9 cellular contexts compared by ENCODE assay signal in the genomic region with DNA sequence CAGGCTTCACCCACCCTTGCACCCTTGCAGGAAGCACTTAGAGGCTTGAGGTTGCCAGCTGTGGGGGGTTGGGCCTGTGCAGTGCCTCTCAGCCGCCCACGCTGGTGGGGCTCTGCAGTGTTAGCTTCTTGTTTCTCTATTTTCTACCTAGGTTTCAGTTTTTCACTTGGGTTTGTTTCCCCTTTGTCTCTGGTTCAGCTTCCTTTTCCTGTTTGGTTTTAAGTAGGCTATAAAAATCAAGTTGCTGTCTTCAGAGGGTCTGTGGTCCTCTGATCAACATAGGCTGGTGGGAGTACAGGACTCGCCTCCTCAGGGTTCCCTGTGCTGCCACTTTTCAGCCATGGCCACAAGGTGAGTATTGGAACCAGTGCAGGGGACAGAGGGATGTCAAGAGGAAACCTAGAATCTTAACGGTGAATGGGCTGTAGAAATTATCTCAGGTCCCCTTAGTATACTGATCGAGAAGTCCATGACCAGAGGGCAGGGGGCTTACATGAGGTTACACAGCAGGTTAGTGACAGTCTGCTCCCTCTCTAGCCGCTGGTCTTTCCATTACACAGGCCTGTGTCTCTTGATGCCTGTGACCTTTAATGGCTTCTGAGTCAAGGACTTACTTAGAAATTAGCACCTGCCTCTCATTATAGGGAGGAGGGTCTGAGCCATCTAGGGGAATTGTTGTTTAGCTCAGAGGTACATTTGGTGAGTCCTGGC. TPM values are rescaled to one million over a fixed set of nuclear protein-coding genes. Genes with fewer than 3 reads are reported as not detected.
DNase-seq lines count a peak whose midpoint lies in the region; ATAC-seq, FAIRE-seq and TF ChIP-seq lines count a peak whose summit lies in the region.
"Had no signal": no experiment of that assay in that cellular context is flagged by ENCODE, and none has a peak within 500 bp of the region (broad histone marks: within the 10 kb centered on the region; RNA-seq: fewer than 3 reads in every experiment).

A gene with protein sequence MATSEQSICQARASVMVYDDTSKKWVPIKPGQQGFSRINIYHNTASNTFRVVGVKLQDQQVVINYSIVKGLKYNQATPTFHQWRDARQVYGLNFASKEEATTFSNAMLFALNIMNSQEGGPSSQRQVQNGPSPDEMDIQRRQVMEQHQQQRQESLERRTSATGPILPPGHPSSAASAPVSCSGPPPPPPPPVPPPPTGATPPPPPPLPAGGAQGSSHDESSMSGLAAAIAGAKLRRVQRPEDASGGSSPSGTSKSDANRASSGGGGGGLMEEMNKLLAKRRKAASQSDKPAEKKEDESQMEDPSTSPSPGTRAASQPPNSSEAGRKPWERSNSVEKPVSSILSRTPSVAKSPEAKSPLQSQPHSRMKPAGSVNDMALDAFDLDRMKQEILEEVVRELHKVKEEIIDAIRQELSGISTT (plus strand): TSS at position 262 of the 711 bp plus-strand sequence. CDS start 79 bp downstream, at position 341.

- H3K79me2 ChIP-seq in GM12878 (ENCODE audit: control insufficient read depth, insufficient read depth, low read length), result peaks cover 57% of the 10 kb centered on the region

- H3K4me1 ChIP-seq in GM12878 (ENCODE audit: control insufficient read depth, insufficient read depth, low read length), result peaks cover 57% of the 10 kb centered on the region
- peaks cover 13% of the 10 kb centered on the region for H3K4me1 ChIP-seq in mesodermal cell (ENCODE audit: control insufficient read depth, insufficient read depth, low read length, poor library complexity, severe bottlenecking)

- BruUV-seq in GM12878 (replicated peaks; lab: Mats Ljungman, UMichigan), result no TSS peak

- H3K36me3 ChIP-seq in GM12878 (ENCODE audit: control insufficient read depth in 2 of 2, insufficient read depth in 2 of 2, low read length in 1 of 2) (no peaks in the 10 kb centered on the region), mesodermal cell (ENCODE audit: control insufficient read depth, insufficient read depth, low read length) (no peaks in the 10 kb centered on the region)

- POLR2A ChIA-PET in GM12878 (lab: Charles Lee) (interaction anchor here (0.5 to 6.4 kb wide), 6 partner anchors 9 to 230 kb away, joined by 3 to 51 read pairs (median 4); no protein-coding TSS in a partner anchor), RWPE1 (lab: Yijun Ruan, JAX; ENCODE audit: low non-redundant PET) (no interaction called here)

- RAD21 ChIA-PET in GM12878 (lab: Charles Lee; ENCODE audit: unreplicated experiment), result interaction anchor here (0.7 to 6.3 kb wide), 17 partner anchors 9 to 310 kb away, joined by 3 to 33 read pairs (median 5); a partner anchor contains a TSS

- H3K9me3 ChIP-seq in GM12878 (replicated peaks; ENCODE audit: control insufficient read depth, insufficient read depth, low read length) (no peaks in the 10 kb centered on the region), mesodermal cell (ENCODE audit: control insufficient read depth, low read length) (no peaks in the 10 kb centered on the region)

- peak within 1 kb of the TSS; percentile 93 for H3K4me2 ChIP-seq in GM12878 (ENCODE audit: control insufficient read depth, insufficient read depth)

- ATAC-seq in GM19025 (IDR thresholded peaks at IDR 0.05; ENCODE audit: low read depth, unreplicated experiment) (peak; percentile 50), HG03095 (IDR thresholded peaks at IDR 0.05; ENCODE audit: unreplicated experiment) (peak; percentile 45), GM12878 (peak; percentile 57)

- H2AFZ ChIP-seq in GM12878 (ENCODE audit: control insufficient read depth, low read depth, low read length), result peak within 1 kb of the TSS; percentile 30

- no peak for TF ChIP-seq RAD21 in GM12878 (IDR thresholded peaks at IDR 0.05; ENCODE audit: insufficient read depth, low read depth, low read length)

- CTCF ChIA-PET in GM12878 (lab: Yijun Ruan, JAX) (interaction anchor here (0.9 to 12.8 kb wide), 11 partner anchors 10 to 128 kb away, joined by 3 to 156 read pairs (median 6); no protein-coding TSS in a partner anchor), RWPE1 (lab: Yijun Ruan, JAX) (interaction anchor here (0.9 kb wide), 1 partner anchor 43 kb away, joined by 3 read pairs; no protein-coding TSS in a partner anchor)

- TF ChIP-seq POLR2A in GM12878 (IDR thresholded peaks at IDR 0.05; ENCODE audit: low read depth, low read length), result peak; percentile 65

- 0% methylated on average over 6 of the region's 6 CpGs for WGBS in GM12878 (ENCODE audit: insufficient coverage, insufficient replicate concordance, low lambda C conversion rate, missing lambda C conversion rate)
- 83 to 96% methylated on average over 4 to 6 of the region's 6 CpGs for WGBS in mesodermal cell (ENCODE audit: insufficient coverage in 2 of 2), 2 experiments

- peak within 1 kb of the TSS; percentile 84 for H3K27ac ChIP-seq in GM12878 (ENCODE audit: control insufficient read depth, insufficient read depth)
- H3K27ac ChIP-seq in mesodermal cell (ENCODE audit: low read depth, low read length, severe bottlenecking), result peak within 1 kb of the TSS; percentile 41
- H3K27ac ChIP-seq in RWPE1, result no peak within 1 kb of the TSS

- SMC1A ChIA-PET in GM12878 (lab: Charles Lee; ENCODE audit: uncharacterized antibody, unreplicated experiment), result interaction anchor here (0.7 to 3.0 kb wide), 14 partner anchors 8 to 150 kb away, joined by 3 to 18 read pairs (median 3); no protein-coding TSS in a partner anchor

- DNase-seq in GM12878 (ENCODE audit: low read depth, low spot score) (peak; percentile 81), DMS153 treated with DMSO at 0.1 percent for 48 hours (lab: John Stamatoyannopoulos, UW; ENCODE audit: unreplicated experiment) (no peak), RWPE1 (ENCODE audit: low spot score) (no peak)
- peak; percentile 77 to 85 for DNase-seq in stimulated activated CD8-positive, alpha-beta memory T cell treated with anti-CD3 and anti-CD28 coated beads, Interleukin-7, amount 100 ng/mL, for 4 hours (ENCODE audit: low read depth in 2 of 2)

- H3K4me3 ChIP-seq in GM12878, result peak within 1 kb of the TSS; percentile 75
- no peak within 1 kb of the TSS for H3K4me3 ChIP-seq in mesodermal cell (ENCODE audit: extremely low read depth, insufficient read depth, low read length, poor library complexity, severe bottlenecking)

- in situ Hi-C loops in GM12878 (cut with MboI), result no loop called here

- H4K20me1 ChIP-seq in GM12878 (ENCODE audit: control insufficient read depth, insufficient read depth), result no peaks in the 10 kb centered on the region

- no peaks in the 10 kb centered on the region for H3K27me3 ChIP-seq in GM12878 (replicated peaks in 1 of 2; ENCODE audit: control insufficient read depth in 2 of 2, insufficient read depth in 2 of 2, low read length in 1 of 2)

- H3K9ac ChIP-seq in GM12878 (ENCODE audit: control insufficient read depth, insufficient read depth, low read length), result peak within 1 kb of the TSS; percentile 80

- peak; percentile 75 for FAIRE-seq in GM12878 (lab: Jason Lieb, UNC)
- FAIRE-seq: endometrium had no signal

- peak in 1 of 2 experiments; percentile 73; a peak in 3 of 4 replicates for TF ChIP-seq EP300 in GM12878 (IDR thresholded peaks at IDR 0.05; ENCODE audit: borderline replicate concordance in 1 of 2, control insufficient read depth in 1 of 2, low read depth in 2 of 2, low read length in 2 of 2)

- TF ChIP-seq CTCF in GM12878 (IDR thresholded peaks at IDR 0.05 in 2 of 3, conservative IDR thresholded peaks at IDR 0.05 in 1 of 3; ENCODE audit: control insufficient read depth in 2 of 3, extremely low read depth in 1 of 3, insufficient read depth in 1 of 3, low read depth in 3 of 3, low read length in 3 of 3) (0 out of 6 replicates have a peak, but pooled peaks of 1 of the 3 experiments have one; percentile 13), RWPE1 (conservative IDR thresholded peaks at IDR 0.05; ENCODE audit: low read depth) (no peak)

- intact Hi-C loops in T-helper 1 cell treated with Interleukin-12 subunit alpha and Interleukin-12 subunit beta and Interleukin-4 antibody, amounts not matched to agents 30 ng/mL and 1 ng/mL, for 36 hours (cut with micrococcal nuclease), result loop anchor here (1.0 to 10.0 kb wide), 6 partner anchors 83 to 1757 kb away; a partner anchor contains a TSS
- intact Hi-C loops in GM12878 (cut with micrococcal nuclease; ENCODE audit: unreplicated experiment), result loop anchor here (5.0 kb wide), 4 partner anchors 68 to 312 kb away; a partner anchor contains a TSS

TF ChIP-seq in GM12878, 131 proteins besides CTCF, POLR2A, EP300 and RAD21 (continues in another document):
- TF ChIP-seq, protein P1, sequence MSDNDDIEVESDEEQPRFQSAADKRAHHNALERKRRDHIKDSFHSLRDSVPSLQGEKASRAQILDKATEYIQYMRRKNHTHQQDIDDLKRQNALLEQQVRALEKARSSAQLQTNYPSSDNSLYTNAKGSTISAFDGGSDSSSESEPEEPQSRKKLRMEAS (IDR thresholded peaks at IDR 0.05; ENCODE audit: low read depth, low read length), result peak; percentile 44; the same call in 1 of the 2 replicates
- TF ChIP-seq RELA (IDR thresholded peaks at IDR 0.05; ENCODE audit: borderline replicate concordance, partially characterized antibody), result no peak
- no peak for TF ChIP-seq KDM1A (IDR thresholded peaks at IDR 0.05; ENCODE audit: borderline replicate concordance)

RNA-seq across cellular contexts. Expression of the gene that starts here (rescaled TPM):
- 1,155 and 1,194 TPM in 2 replicates for total RNA-seq in T-helper 1 cell treated with Interleukin-12 subunit alpha and Interleukin-12 subunit beta and Interleukin-4 antibody, amounts not matched to agents 30 ng/mL and 1 ng/mL, for 36 hours
- 1,242 and 1,365 TPM in 2 replicates for total RNA-seq in GM12878 (2013; cell fraction: nucleolus; rRNA removed)
- 92.2 and 98.6 TPM in 2 replicates for total RNA-seq in GM12878 (2014; rRNA removed)
- 87.4 and 87.6 TPM in 2 replicates for total RNA-seq in GM12878 (2014; rRNA removed; fragmentation: Illumina TruSeq; extraction: Trizol)
- 104 and 112 TPM in 2 replicates for total RNA-seq in GM12878 (2021)
- polyA plus RNA-seq in GM12878 (2011; ENCODE audit: low read depth), result 102 TPM
- 226 and 341 TPM in 2 replicates for polyA plus RNA-seq in GM12878 (2011; rRNA removed)
- polyA plus RNA-seq in GM12878 (2011; cell fraction: cytosol; rRNA removed), result 282 and 297 TPM in 2 replicates
- 1,111 and 1,225 TPM in 2 replicates for polyA plus RNA-seq in GM12878 (2011; cell fraction: nucleus; rRNA removed)
- 138 and 162 TPM in 2 replicates for polyA plus RNA-seq in GM12878 (2012)
- 115 and 128 TPM in 2 replicates for polyA plus RNA-seq in GM12878 (2014; fragmentation: Illumina TruSeq; extraction: Trizol)
- 10 to 100 TPM; 11.9 to 13.6 TPM for polyA plus RNA-seq in GM12878 (2014; fragmentation: Nextera tagmentation; extraction: Ambion mirVana)
- 118 and 128 TPM in 2 replicates for polyA plus RNA-seq in GM12878 (2014; rRNA removed)
- 10 to 100 TPM; 33.5 to 35.4 TPM for polyA plus RNA-seq in GM12878 (2016; fragmentation: Nextera tagmentation; extraction: Ambion mirVana)
- 273 and 309 TPM in 2 replicates for polyA minus RNA-seq in GM12878 (2011; rRNA and poly(A)+ RNA removed)
- polyA minus RNA-seq in GM12878 (2011; cell fraction: cytosol; rRNA and poly(A)+ RNA removed), result 71.8 and 79.0 TPM in 2 replicates
- 230 and 324 TPM in 2 replicates for polyA minus RNA-seq in GM12878 (2011; cell fraction: nucleus; rRNA and poly(A)+ RNA removed)
- polyA plus RNA-seq in mesodermal cell (2013, experiment 1 of 2), result 91.1 TPM
- 91.0 TPM for polyA plus RNA-seq in mesodermal cell (2013, experiment 2 of 2)

Comparison
In these comparisons a context has a peak if more than half of its experiments do, and no peak if none do; other contexts are left out.
1. DNase-seq: peak in GM12878 (single experiment) and stimulated activated CD8-positive, alpha-beta memory T cell treated with anti-CD3 and anti-CD28 coated beads, Interleukin-7, amount 100 ng/mL, for 4 hours (2 of 2); none in DMS153 treated with DMSO at 0.1 percent for 48 hours (single experiment) and RWPE1 (single experiment).
2. Peak in every context shown above with its lines, with median percentiles within 50 percentile points of each other: ATAC-seq.